Comparison of ENCODE assay signal across 1 cellular context in the genomic region with DNA sequence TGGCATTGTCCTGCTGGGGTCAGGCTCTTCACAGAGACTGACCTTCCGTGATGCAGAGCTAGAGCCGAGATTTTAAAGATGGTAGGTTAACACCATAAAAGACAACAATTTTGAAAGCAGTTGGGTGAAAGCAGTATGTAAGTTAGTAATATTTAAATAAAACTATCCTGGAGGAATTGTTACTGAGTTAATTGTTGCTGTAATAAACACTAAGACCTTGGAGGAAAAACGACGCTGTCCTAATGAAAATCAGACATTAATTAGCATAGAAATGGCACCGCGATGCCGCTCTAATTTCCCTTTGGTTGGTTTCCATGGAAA.
TF ChIP-seq lines count a peak whose summit lies in the region.

No MANE protein-coding gene starts in this region.

TF ChIP-seq in endothelial cell of umbilical vein, 7 proteins besides CTCF, POLR2A, EP300 and RAD21:
- TF ChIP-seq JUN (IDR thresholded peaks at IDR 0.05; ENCODE audit: borderline replicate concordance, insufficient read depth, insufficient read length, low read depth): no peak
- TF ChIP-seq EZH2 (IDR thresholded peaks at IDR 0.05; ENCODE audit: borderline replicate concordance, low read depth, low read length, severe bottlenecking): no peak
- TF ChIP-seq GATA2 (IDR thresholded peaks at IDR 0.05; ENCODE audit: insufficient read depth, insufficient read length, low read depth, low read length): no peak
- TF ChIP-seq MYC (IDR thresholded peaks at IDR 0.05; ENCODE audit: low read depth, low read length): no peak
- no peak for TF ChIP-seq FOS (IDR thresholded peaks at IDR 0.05; ENCODE audit: borderline replicate concordance, insufficient read depth, low read length)
- TF ChIP-seq POLR2AphosphoS5 (IDR thresholded peaks at IDR 0.05; ENCODE audit: insufficient read depth, low read depth, low read length): no peak
- TF ChIP-seq, protein P1, sequence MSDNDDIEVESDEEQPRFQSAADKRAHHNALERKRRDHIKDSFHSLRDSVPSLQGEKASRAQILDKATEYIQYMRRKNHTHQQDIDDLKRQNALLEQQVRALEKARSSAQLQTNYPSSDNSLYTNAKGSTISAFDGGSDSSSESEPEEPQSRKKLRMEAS (IDR thresholded peaks at IDR 0.05; ENCODE audit: insufficient read depth, insufficient read length): no peak
TF ChIP-seq in endothelial cell of umbilical vein: peak in this region for 0.
